Comparison of ENCODE assay signal across 2 cellular contexts in the genomic region with DNA sequence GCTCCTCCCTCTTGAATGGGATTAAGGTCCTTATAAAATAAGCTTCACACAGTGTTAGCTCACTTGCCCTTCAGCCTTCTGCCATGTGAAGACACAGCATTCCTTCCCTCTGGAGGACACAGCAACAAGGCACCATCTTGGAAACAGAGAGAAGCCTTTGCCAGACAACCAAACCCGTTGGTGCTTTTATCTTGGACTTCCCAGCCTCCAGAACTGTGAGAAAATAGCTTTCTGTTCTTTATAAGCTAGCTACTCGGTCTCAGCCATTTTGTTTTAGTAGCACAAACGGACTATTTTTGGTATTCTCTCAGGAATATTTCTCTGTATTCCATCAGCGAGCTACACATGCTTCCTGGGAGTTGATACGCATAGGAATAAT.
A peak's percentile ranks its signal among the peaks of the same experiment; 100 is the strongest.
TF ChIP-seq lines count a peak whose summit lies in the region.

No MANE protein-coding gene starts in this region.

TF ChIP-seq in HepG2, 621 proteins besides CTCF, POLR2A, EP300 and RAD21:
- TF ChIP-seq ZMYM4 (CRISPR knock-in tag; IDR thresholded peaks at IDR 0.05) (no peak), ZNF564 (CRISPR knock-in tag; IDR thresholded peaks at IDR 0.05) (peak; percentile 97; the same call in 1 of the 2 replicates)

TF ChIP-seq in endothelial cell of umbilical vein, 7 proteins besides CTCF, POLR2A, EP300 and RAD21:
- TF ChIP-seq JUN (IDR thresholded peaks at IDR 0.05; ENCODE audit: borderline replicate concordance, insufficient read depth, insufficient read length, low read depth) = no peak
- no peak for TF ChIP-seq EZH2 (IDR thresholded peaks at IDR 0.05; ENCODE audit: borderline replicate concordance, low read depth, low read length, severe bottlenecking)
- TF ChIP-seq POLR2AphosphoS5 (IDR thresholded peaks at IDR 0.05; ENCODE audit: insufficient read depth, low read depth, low read length) = no peak
- TF ChIP-seq MAX (IDR thresholded peaks at IDR 0.05; ENCODE audit: insufficient read depth, insufficient read length) = no peak
- TF ChIP-seq FOS (IDR thresholded peaks at IDR 0.05; ENCODE audit: borderline replicate concordance, insufficient read depth, low read length) = no peak
- no peak for TF ChIP-seq GATA2 (IDR thresholded peaks at IDR 0.05; ENCODE audit: insufficient read depth, insufficient read length, low read depth, low read length)
- TF ChIP-seq MYC (IDR thresholded peaks at IDR 0.05; ENCODE audit: low read depth, low read length) = no peak
